In genomic region chr10:28730031-28730778, GRCh38 we compare ENCODE assay signal across 16 cellular contexts. TPM values are rescaled to one million over a fixed set of nuclear protein-coding genes. Genes with fewer than 3 reads are reported as not detected.
DNase-seq lines count a peak whose midpoint lies in the region; ATAC-seq and TF ChIP-seq lines count a peak whose summit lies in the region.
"Had no signal": no experiment of that assay in that cellular context is flagged by ENCODE, and none has a peak within 500 bp of the region (broad histone marks: within the 10 kb centered on the region; RNA-seq: fewer than 3 reads in every experiment).

No MANE protein-coding gene starts in this region.

- H3K4me2 ChIP-seq in osteoblast (ENCODE audit: insufficient read depth, low read length), result peak overlapping the region; percentile 58

- POLR2A ChIA-PET in Caco-2 (lab: Charles Lee), result no interaction called here

- no peaks in the 10 kb centered on the region for H3K27me3 Mint-ChIP-seq in Caco-2 (ENCODE audit: insufficient read depth, unreplicated experiment)
- H3K27me3 Mint-ChIP-seq: activated CD4-positive, alpha-beta T cell treated with anti-CD3 and anti-CD28 coated beads, Interleukin-2, amount 10 ng/mL, durations not matched to agents 24 days and 14 days; activated naive CD4-positive, alpha-beta T cell treated with anti-CD3 and anti-CD28 coated beads, Interleukin-2, amount 10 ng/mL, durations not matched to agents 7 days and 5 days had no signal

- H3K27ac Mint-ChIP-seq in Caco-2 (ENCODE audit: unreplicated experiment), result peak overlapping the region; percentile 4
- H3K27ac Mint-ChIP-seq: activated CD4-positive, alpha-beta T cell treated with anti-CD3 and anti-CD28 coated beads, Interleukin-2, amount 10 ng/mL, durations not matched to agents 24 days and 14 days; activated naive CD4-positive, alpha-beta T cell treated with anti-CD3 and anti-CD28 coated beads, Interleukin-2, amount 10 ng/mL, durations not matched to agents 7 days and 5 days; effector memory CD8-positive, alpha-beta T cell had no signal

- DNase-seq in Caco-2 (no peak), OCI-M1 (lab: John Stamatoyannopoulos, UW) (peak; percentile 28), fibroblast of peridontal ligament (ENCODE audit: extremely low read depth) (peak; percentile 45), osteoblast (ENCODE audit: insufficient read length, low spot score, missing footprints) (no peak), GM03348 (ENCODE audit: low spot score) (no peak), posterior cingulate gyrus (no peak)
- DNase-seq: activated CD4-positive, alpha-beta T cell treated with anti-CD3 and anti-CD28 coated beads, Interleukin-2, amount 10 ng/mL, durations not matched to agents 24 days and 14 days; activated naive CD4-positive, alpha-beta T cell treated with anti-CD3 and anti-CD28 coated beads, Interleukin-2, amount 10 ng/mL, durations not matched to agents 7 days and 5 days; DND-41; effector memory CD8-positive, alpha-beta T cell; left ventricle myocardium superior; NCI-H2081 treated with DMSO at 0.1 percent for 48 hours; SHP77 treated with DMSO at 0.1 percent for 48 hours; substantia nigra had no signal

- no peaks in the 10 kb centered on the region for H3K79me2 ChIP-seq in osteoblast (ENCODE audit: insufficient read depth, low read length)

- no peak for TF ChIP-seq CTCF in Caco-2 (IDR thresholded peaks at IDR 0.05; ENCODE audit: insufficient read depth in 1 of 2, low read depth in 1 of 2, low read length in 1 of 2, severe bottlenecking in 1 of 2, unreplicated experiment in 1 of 2)
- TF ChIP-seq CTCF in osteoblast (IDR thresholded peaks at IDR 0.05; ENCODE audit: extremely low read depth, low read depth, low read length), result no peak

- no peaks in the 10 kb centered on the region for H3K36me3 Mint-ChIP-seq in Caco-2 (ENCODE audit: insufficient read depth, unreplicated experiment)
- H3K36me3 Mint-ChIP-seq: activated naive CD4-positive, alpha-beta T cell treated with anti-CD3 and anti-CD28 coated beads, Interleukin-2, amount 10 ng/mL, durations not matched to agents 7 days and 5 days had no signal

- H3K4me1 ChIP-seq in Caco-2 (peaks cover 15% of the 10 kb centered on the region), osteoblast (ENCODE audit: insufficient read depth, low read length) (peaks cover 10% of the 10 kb centered on the region)

- H2AFZ ChIP-seq in osteoblast (ENCODE audit: low read length), result peak overlapping the region; percentile 85

- no peak for ATAC-seq in GM19324 (IDR thresholded peaks at IDR 0.05; ENCODE audit: low FRiP score, unreplicated experiment)
- ATAC-seq in GM18858 (IDR thresholded peaks at IDR 0.05; ENCODE audit: unreplicated experiment), result no peak
- ATAC-seq: effector memory CD8-positive, alpha-beta T cell; left ventricle myocardium superior had no signal

- intact Hi-C loops in Caco-2 (cut with micrococcal nuclease; ENCODE audit: unreplicated experiment), result loop anchor here (1.0 kb wide), 1 partner anchor 8 kb away; no protein-coding TSS in a partner anchor
- intact Hi-C loops in posterior cingulate gyrus (cut with DNase I), result no loop called here

- H3K27me3 ChIP-seq in Caco-2 (replicated peaks; ENCODE audit: control insufficient read depth, insufficient read depth, low read length) (no peaks in the 10 kb centered on the region), osteoblast (ENCODE audit: insufficient read depth, low read length) (no peaks in the 10 kb centered on the region)

- H3K27ac ChIP-seq in osteoblast (ENCODE audit: low read depth, low read length), result peak overlapping the region; percentile 0

- no peaks in the 10 kb centered on the region for H3K36me3 ChIP-seq in Caco-2 (ENCODE audit: control insufficient read depth, insufficient read depth, low read length)
- H3K36me3 ChIP-seq in osteoblast (ENCODE audit: insufficient read depth, low read length), result no peaks in the 10 kb centered on the region

- H3K4me3 ChIP-seq in Caco-2 (ENCODE audit: low read depth, low read length), result no peak overlapping the region
- peak overlapping the region; percentile 18 for H3K4me3 ChIP-seq in osteoblast (ENCODE audit: insufficient read depth, low read length)

- peaks cover 20% of the 10 kb centered on the region for H3K9me3 Mint-ChIP-seq in Caco-2 (ENCODE audit: unreplicated experiment)

- no peak overlapping the region for H3K4me3 Mint-ChIP-seq in Caco-2 (ENCODE audit: unreplicated experiment)
- H3K4me3 Mint-ChIP-seq: activated CD4-positive, alpha-beta T cell treated with anti-CD3 and anti-CD28 coated beads, Interleukin-2, amount 10 ng/mL, durations not matched to agents 24 days and 14 days; activated naive CD4-positive, alpha-beta T cell treated with anti-CD3 and anti-CD28 coated beads, Interleukin-2, amount 10 ng/mL, durations not matched to agents 7 days and 5 days; effector memory CD8-positive, alpha-beta T cell had no signal

- peaks cover 10% of the 10 kb centered on the region for H3K4me1 Mint-ChIP-seq in Caco-2 (ENCODE audit: low read depth, unreplicated experiment)
- H3K4me1 Mint-ChIP-seq: activated naive CD4-positive, alpha-beta T cell treated with anti-CD3 and anti-CD28 coated beads, Interleukin-2, amount 10 ng/mL, durations not matched to agents 7 days and 5 days had no signal

- H4K20me1 ChIP-seq in osteoblast (ENCODE audit: insufficient read depth, low read length), result no peaks in the 10 kb centered on the region

- BruUV-seq in Caco-2 (replicated peaks; lab: Mats Ljungman, UMichigan), result no TSS peak

- H3K9me3 ChIP-seq in Caco-2 (0 out of 2 replicates have a peak, but pooled peaks cover 3% of the 10 kb centered on the region), osteoblast (ENCODE audit: low read depth, low read length) (peaks cover 4% of the 10 kb centered on the region)

- CTCF ChIA-PET in Caco-2 (lab: Charles Lee), result no interaction called here

RNA-seq across cellular contexts. Expression of gene BAMBI, which starts 52.9 kb away (rescaled TPM):
- total RNA-seq in Caco-2 (2022) (146 and 165 TPM in 2 replicates), osteoblast (13.6 and 14.8 TPM in 2 replicates)

Comparison
In these comparisons a context has a peak if more than half of its experiments do, and no peak if none do; other contexts are left out.
1. DNase-seq: peak in OCI-M1 (single experiment) and fibroblast of peridontal ligament (single experiment); none in Caco-2 (0 of 2), osteoblast (single experiment), GM03348 (single experiment) and posterior cingulate gyrus (0 of 10).